11 cellular contexts compared by ENCODE assay signal in genomic region chr14:64196026-64196425, GRCh38.
DNase-seq lines count a peak whose midpoint lies in the region; ATAC-seq and TF ChIP-seq lines count a peak whose summit lies in the region.
"Had no signal": no experiment of that assay in that cellular context is flagged by ENCODE, and none has a peak within 500 bp of the region (broad histone marks: within the 10 kb centered on the region; RNA-seq: fewer than 3 reads in every experiment).

No MANE protein-coding gene starts in this region.

- H3K4me2 ChIP-seq in trophoblast cell (ENCODE audit: low read length), result no peak overlapping the region

- H4K8ac ChIP-seq in trophoblast cell (ENCODE audit: low read depth, low read length), result no peak overlapping the region

- no peak overlapping the region for H3K9ac ChIP-seq in trophoblast cell (ENCODE audit: low read length)

- H2AFZ ChIP-seq in trophoblast cell (ENCODE audit: insufficient read depth, low read length, poor library complexity), result no peak overlapping the region

- H4K91ac ChIP-seq in trophoblast cell (ENCODE audit: low read depth, low read length), result no peak overlapping the region

- H3K27me3 ChIP-seq in heart left ventricle (no peaks in the 10 kb centered on the region), thyroid gland (no peaks in the 10 kb centered on the region), trophoblast cell (ENCODE audit: insufficient read depth, low read length) (no peaks in the 10 kb centered on the region)

- H3K18ac ChIP-seq in trophoblast cell (ENCODE audit: low read length), result no peak overlapping the region

- H3K27ac ChIP-seq in heart left ventricle, result peak overlapping the region in 10 of 12 donors; percentile 35 to 89 (median 84)
- peak overlapping the region; percentile 91 for H3K27ac ChIP-seq in angular gyrus (ENCODE audit: low read depth, low read length)
- H3K27ac ChIP-seq in thyroid gland, result peak overlapping the region; percentile 70 to 81 (median 74)
- H3K27ac ChIP-seq in trophoblast cell (ENCODE audit: low read depth, low read length), result no peak overlapping the region

- H4K12ac ChIP-seq in trophoblast cell (ENCODE audit: low read depth, low read length), result no peak overlapping the region

- peaks cover 44% of the 10 kb centered on the region for H3K4me1 Mint-ChIP-seq in mesothelial cell of epicardium

- H3K14ac ChIP-seq in trophoblast cell (ENCODE audit: low read length), result no peak overlapping the region

- peaks cover 5% of the 10 kb centered on the region for H3K36me3 Mint-ChIP-seq in mesothelial cell of epicardium

- no peaks in the 10 kb centered on the region for H3K79me1 ChIP-seq in trophoblast cell (ENCODE audit: low read length)

- peak overlapping the region; percentile 77 for H3K4me3 Mint-ChIP-seq in mesothelial cell of epicardium

- no peaks in the 10 kb centered on the region for H3K9me3 ChIP-seq in heart left ventricle
- H3K9me3 ChIP-seq in thyroid gland, result no peaks in the 10 kb centered on the region
- H3K9me3 ChIP-seq in trophoblast cell (ENCODE audit: insufficient read depth, low read depth, low read length), result no peaks in the 10 kb centered on the region

- H3K4me3 ChIP-seq in heart left ventricle, result peak overlapping the region in 1 of 12 donors; percentile 57
- H3K4me3 ChIP-seq in thyroid gland (replicated peaks in 1 of 3), result no peak overlapping the region
- H3K4me3 ChIP-seq in trophoblast cell (ENCODE audit: low read depth, low read length), result no peak overlapping the region

- TF ChIP-seq CTCF in heart left ventricle (IDR thresholded peaks at IDR 0.05) (no peak), mesothelial cell of epicardium (IDR thresholded peaks at IDR 0.05; ENCODE audit: unreplicated experiment) (no peak), thyroid gland (IDR thresholded peaks at IDR 0.05) (no peak)

- H3K23ac ChIP-seq in trophoblast cell (ENCODE audit: low read length), result no peak overlapping the region

- H3K4me1 ChIP-seq in heart left ventricle (peaks cover 0 to 64% (median 34%) of the 10 kb centered on the region in 12 donors), thyroid gland (peaks cover 28 to 58% of the 10 kb centered on the region in 2 donors), trophoblast cell (ENCODE audit: control insufficient read depth in 1 of 2, insufficient read depth in 2 of 2, low read length in 2 of 2) (peaks cover 12 to 18% of the 10 kb centered on the region in 2 experiments)

- no peak overlapping the region for H3K27ac Mint-ChIP-seq in mesothelial cell of epicardium
- H3K27ac Mint-ChIP-seq: activated naive CD4-positive, alpha-beta T cell treated with anti-CD3 and anti-CD28 coated beads, Interleukin-2, amount 50 U/mL, for 24 hours had no signal

- H3K27me3 Mint-ChIP-seq in mesothelial cell of epicardium (ENCODE audit: low read depth), result no peaks in the 10 kb centered on the region
- H3K27me3 Mint-ChIP-seq: activated naive CD4-positive, alpha-beta T cell treated with anti-CD3 and anti-CD28 coated beads, Interleukin-2, amount 50 U/mL, for 24 hours had no signal

- H2BK12ac ChIP-seq in trophoblast cell (ENCODE audit: low read length), result no peak overlapping the region

- ATAC-seq in heart left ventricle, result no peak
- no peak for ATAC-seq in left cardiac atrium
- ATAC-seq: HepG2 had no signal

- no peak overlapping the region for H2BK5ac ChIP-seq in trophoblast cell (ENCODE audit: low read depth, low read length, poor library complexity)

- no peaks in the 10 kb centered on the region for H3K79me2 ChIP-seq in trophoblast cell (ENCODE audit: control insufficient read depth, insufficient read depth, low read length, poor library complexity)

- no peak overlapping the region for H2AK5ac ChIP-seq in trophoblast cell (ENCODE audit: low read length)

- intact Hi-C loops in heart left ventricle (cut with DNase I) (loop anchor here in 2 of 10 donors (2.0 to 10.0 kb wide), 2 partner anchors 23 to 99 kb away; partner anchors contain the start of gene ESR2 (in 1 of the 2)), left cardiac atrium (cut with DNase I) (no loop called here), thyroid gland (cut with DNase I) (no loop called here)

- H3K4ac ChIP-seq in trophoblast cell (ENCODE audit: low read depth, low read length), result no peak overlapping the region

- no peaks in the 10 kb centered on the region for H3K9me3 Mint-ChIP-seq in mesothelial cell of epicardium
- H3K9me3 Mint-ChIP-seq: activated naive CD4-positive, alpha-beta T cell treated with anti-CD3 and anti-CD28 coated beads, Interleukin-2, amount 50 U/mL, for 24 hours had no signal

- TF ChIP-seq POLR2A in heart left ventricle (IDR thresholded peaks at IDR 0.05) (no peak), thyroid gland (IDR thresholded peaks at IDR 0.05) (no peak)

- H2BK120ac ChIP-seq in trophoblast cell (ENCODE audit: insufficient read depth, low read length, poor library complexity), result no peak overlapping the region

- DNase-seq in heart left ventricle (no peak), left cardiac atrium (no peak), mesothelial cell of epicardium (ENCODE audit: low spot score in 2 of 2, unreplicated experiment in 2 of 2) (no peak), thyroid gland (peak; percentile 30 to 48), trophoblast cell (no peak), NCI-H2196 treated with DMSO at 0.1 percent for 48 hours (lab: John Stamatoyannopoulos, UW; ENCODE audit: unreplicated experiment) (no peak), putamen (ENCODE audit: low spot score) (no peak)
- DNase-seq: GF-D8 had no signal

- WGBS in heart left ventricle, 4 donors, result 71 to 77% (median 74%) methylated on average over 5 of the region's 5 CpGs
- WGBS in thyroid gland, 2 donors, result 47 to 61% methylated on average over 5 of the region's 5 CpGs
- WGBS in trophoblast cell (ENCODE audit: extremely low coverage, insufficient coverage, insufficient read length), result no CpG with 5 or more reads among the region's 5 CpGs

- H3K36me3 ChIP-seq in heart left ventricle, result peaks cover 0 to 15% (median 0%) of the 10 kb centered on the region in 9 donors
- H3K36me3 ChIP-seq in thyroid gland, result no peaks in the 10 kb centered on the region
- no peaks in the 10 kb centered on the region for H3K36me3 ChIP-seq in trophoblast cell (ENCODE audit: control insufficient read depth in 1 of 2, insufficient read depth in 2 of 2, low read length in 2 of 2)

Comparison
In these comparisons a context has a peak if more than half of its experiments do, and no peak if none do; other contexts are left out.
1. DNase-seq: peak in thyroid gland (2 of 2); none in heart left ventricle (0 of 5), left cardiac atrium (single experiment), mesothelial cell of epicardium (0 of 2), trophoblast cell (0 of 2), NCI-H2196 treated with DMSO at 0.1 percent for 48 hours (single experiment) and putamen (single experiment).